ENCODE assay signal across 10 cellular contexts in the genomic region with DNA sequence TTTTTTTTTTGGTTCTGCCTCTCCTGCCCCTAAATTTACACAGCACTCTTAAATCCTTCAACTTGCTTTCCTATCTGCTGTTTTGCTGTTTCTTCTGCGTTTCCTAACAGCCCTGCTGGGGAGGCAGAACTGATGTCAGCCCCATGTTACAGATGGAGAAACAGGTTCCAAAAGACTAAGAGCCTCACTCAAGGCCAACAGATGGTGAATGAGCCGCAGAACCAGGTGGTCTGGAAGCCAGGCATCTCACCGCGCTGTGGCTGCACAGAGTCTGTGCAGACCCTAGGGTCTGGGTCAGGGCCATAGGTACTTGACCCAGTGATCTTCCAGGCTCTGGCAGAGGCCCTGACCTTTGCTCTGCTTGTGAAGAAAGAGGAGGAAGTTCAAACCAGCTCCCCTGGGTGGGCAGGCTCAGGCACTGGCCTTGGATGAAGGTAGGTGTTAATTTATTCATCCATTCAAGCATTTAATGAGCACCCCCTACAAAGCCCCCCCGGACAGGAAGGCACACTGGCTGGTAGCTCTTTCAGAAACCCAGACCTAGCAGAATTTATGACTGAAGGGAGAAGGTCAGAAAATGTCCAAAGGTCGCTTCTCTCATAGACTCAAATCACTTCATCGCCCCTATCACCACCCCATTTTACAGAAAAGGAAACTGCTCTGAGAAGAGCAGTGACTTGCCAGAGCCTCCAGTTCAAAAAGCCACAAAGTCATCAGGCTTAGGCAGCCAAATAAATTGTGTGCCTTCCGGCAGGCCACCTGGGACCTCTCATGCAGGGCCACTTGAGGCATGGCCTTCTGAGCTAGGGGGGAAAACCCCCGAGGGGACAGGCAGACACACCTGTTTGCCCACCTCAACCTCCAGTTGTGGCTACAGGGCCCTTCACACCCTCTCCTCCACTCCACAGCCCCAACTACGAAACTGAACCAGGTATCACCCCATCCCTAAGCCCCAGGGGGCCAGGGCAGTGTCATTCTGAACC. TPM values are rescaled to one million over a fixed set of nuclear protein-coding genes. Genes with fewer than 3 reads are reported as not detected.
DNase-seq lines count a peak whose midpoint lies in the region; ATAC-seq, FAIRE-seq and TF ChIP-seq lines count a peak whose summit lies in the region.
"Had no signal": no experiment of that assay in that cellular context is flagged by ENCODE, and none has a peak within 500 bp of the region (broad histone marks: within the 10 kb centered on the region; RNA-seq: fewer than 3 reads in every experiment).

No MANE protein-coding gene starts in this region.

- peaks cover 63% of the 10 kb centered on the region for H3K27me3 Mint-ChIP-seq in T-helper 17 cell
- H3K27me3 Mint-ChIP-seq in T-cell = peaks cover 39 to 52% of the 10 kb centered on the region in 2 donors

- H3K4me1 Mint-ChIP-seq in T-helper 17 cell = peaks cover 2% of the 10 kb centered on the region
- H3K4me1 Mint-ChIP-seq in T-cell = peaks cover 0 to 12% (median 7%) of the 10 kb centered on the region in 3 donors

- peak; percentile 33 for DNase-seq in GM18507 (ENCODE audit: extremely low spot score, insufficient read length, low read depth)
- DNase-seq in T-helper 17 cell = no peak
- peak in 3 of 6 donors; percentile 37 to 41 (median 39) for DNase-seq in pancreas
- no peak for DNase-seq in T-cell
- no peak for DNase-seq in HUDEP-2 (lab: John Stamatoyannopoulos, UW; ENCODE audit: unreplicated experiment in 76 of 76)
- no peak for DNase-seq in NCI-H1092 treated with DMSO at 0.1 percent for 48 hours (lab: John Stamatoyannopoulos, UW)
- DNase-seq: lower lobe of right lung had no signal

- peak overlapping the region; percentile 95 to 99 (median 96) for H3K27ac ChIP-seq in pancreas
- H3K27ac ChIP-seq: lower lobe of right lung had no signal

- FAIRE-seq in GM18507 (lab: Jason Lieb, UNC) (peak; percentile 95), pancreas (lab: Jason Lieb, UNC) (no peak)
- FAIRE-seq: colon had no signal

- H3K9me3 ChIP-seq in T-helper 17 cell (ENCODE audit: control insufficient read depth, low read length, poor library complexity, severe bottlenecking) (no peaks in the 10 kb centered on the region), pancreas (no peaks in the 10 kb centered on the region)
- H3K9me3 ChIP-seq: lower lobe of right lung had no signal

- peak overlapping the region; percentile 63 for H3K27ac Mint-ChIP-seq in T-helper 17 cell
- H3K27ac Mint-ChIP-seq in T-cell = no peak overlapping the region

- intact Hi-C loops in pancreas (cut with DNase I) = no loop called here

- H3K9me3 Mint-ChIP-seq in T-cell = no peaks in the 10 kb centered on the region

- H3K4me3 ChIP-seq in pancreas = peak overlapping the region in 2 of 4 donors; percentile 75 to 88
- H3K4me3 ChIP-seq: lower lobe of right lung had no signal

- H3K36me3 ChIP-seq in pancreas = peaks cover 0 to 14% (median 0%) of the 10 kb centered on the region in 3 donors
- H3K36me3 ChIP-seq: lower lobe of right lung had no signal

- WGBS in pancreas, 2 donors = 23 to 27% methylated on average over 10 of the region's 10 CpGs

- no peak for TF ChIP-seq CTCF in pancreas (IDR thresholded peaks at IDR 0.05)

- H3K4me3 Mint-ChIP-seq in T-helper 17 cell = peak overlapping the region; percentile 60
- peak overlapping the region in 1 of 3 donors; percentile 10 for H3K4me3 Mint-ChIP-seq in T-cell

- H3K4me1 ChIP-seq in pancreas = peaks cover 32 to 40% (median 36%) of the 10 kb centered on the region in 3 donors

- H3K27me3 ChIP-seq in pancreas = no peaks in the 10 kb centered on the region

- CTCF ChIA-PET in T-cell (lab: Charles Lee) = no interaction called here

- H3K36me3 Mint-ChIP-seq in T-helper 17 cell (ENCODE audit: low read depth) = peaks cover under 1% of the 10 kb centered on the region
- no peaks in the 10 kb centered on the region for H3K36me3 Mint-ChIP-seq in T-cell

- ATAC-seq in GM21737 (IDR thresholded peaks at IDR 0.05; ENCODE audit: unreplicated experiment) = peak; percentile 56
- ATAC-seq in T-helper 17 cell = no peak
- ATAC-seq in pancreas = peak in 3 of 4 donors; percentile 0 to 1 (median 0)
- no peak for ATAC-seq in T-cell (replicated peaks in 1 of 4)
- no peak for ATAC-seq in GM21825 (IDR thresholded peaks at IDR 0.05; ENCODE audit: unreplicated experiment)

- POLR2A ChIA-PET in T-cell (lab: Charles Lee) = no interaction called here

RNA-seq across cellular contexts. Expression of a gene that starts 2.7 kb away (rescaled TPM):
- total RNA-seq in T-helper 17 cell (under 1 TPM; 0.50 to 0.94 TPM), pancreas (10 to 100 TPM; 15.9 to 28.2 (median 19.0) TPM), T-cell (1 to 10 TPM in 2 of 5 donors, under 1 TPM in 3; 0.18 to 2.3 (median 0.72) TPM)
- polyA plus RNA-seq in pancreas = 10 to 100 TPM in 1 of 2 donors, 1 to 10 TPM in 1; 9.3 to 11.9 TPM

RNA-seq across cellular contexts. Expression of a gene that starts 2.9 kb away (rescaled TPM):
- total RNA-seq in T-helper 17 cell (under 1 TPM; 0.44 to 0.75 TPM), pancreas (10 to 100 TPM in 1 of 6 donors, 1 to 10 TPM in 5; 4.0 to 12.7 (median 6.2) TPM), T-cell (1 to 10 TPM in 3 of 5 donors, under 1 TPM in 1, not detected in 1; 0.56 to 4.1 (median 1.8) TPM)
- 10 to 100 TPM; 15.5 to 18.8 TPM for polyA plus RNA-seq in pancreas

RNA-seq across cellular contexts. Expression of a gene that starts 38.5 kb away (rescaled TPM):
- 10 to 100 TPM; 15.7 to 21.2 TPM for total RNA-seq in T-helper 17 cell
- 10 to 100 TPM in 5 of 6 donors, 1 to 10 TPM in 1; 9.5 to 19.2 (median 14.5) TPM for total RNA-seq in pancreas
- polyA plus RNA-seq in pancreas = 10 to 100 TPM; 12.2 to 12.5 TPM
- total RNA-seq in T-cell = 10 to 100 TPM; 23.0 to 47.3 (median 35.2) TPM

RNA-seq across cellular contexts. Expression of a gene that starts 48.2 kb away (rescaled TPM):
- 100 to 1,000 TPM; 114 to 121 TPM for total RNA-seq in T-helper 17 cell
- total RNA-seq in pancreas = 10 to 100 TPM; 16.0 to 31.8 (median 25.9) TPM
- polyA plus RNA-seq in pancreas = 10 to 100 TPM; 48.3 to 63.6 TPM
- total RNA-seq in T-cell = 10 to 100 TPM; 32.8 to 91.8 (median 44.4) TPM

Comparison
In these comparisons a context has a peak if more than half of its experiments do, and no peak if none do; other contexts are left out.
1. ATAC-seq: peak in GM21737 (single experiment) and pancreas (3 of 4); none in T-helper 17 cell (single experiment), T-cell (0 of 4) and GM21825 (single experiment).
2. RNA of a gene that starts 2.7 kb away (total RNA-seq): 15.9 to 28.2 TPM in pancreas; 0.50 to 0.94 TPM in T-helper 17 cell and 0.18 to 2.3 TPM in T-cell; every median in the first group is over 4 times any median in the second.